Comparison of ENCODE assay signal across 11 cellular contexts in genomic region chr19:46040125-46040524, GRCh38. TPM values are rescaled to one million over a fixed set of nuclear protein-coding genes. Genes with fewer than 3 reads are reported as not detected.
"Had no signal": no experiment of that assay in that cellular context is flagged by ENCODE, and none has a peak within 500 bp of the region (broad histone marks: within the 10 kb centered on the region; RNA-seq: fewer than 3 reads in every experiment).

No MANE protein-coding gene starts in this region.

- H3K27ac ChIP-seq: GM23248 had no signal

- H3K4me1 ChIP-seq: HAP-1 had no signal

- ATAC-seq: GM23338, HCT116 had no signal

- H3K9me3 ChIP-seq: HAP-1 had no signal

- H3K4me3 ChIP-seq: GM23248, GM23338, HAP-1 had no signal

- H3K4me3 Mint-ChIP-seq: GM23338, H9, HFFc6 had no signal

- DNase-seq: GM23248, GOT3, H7, H9, HCEC 1CT, HFFc6 had no signal

- H3K4me1 Mint-ChIP-seq: GM23338 had no signal

- H3K36me3 ChIP-seq: HAP-1 had no signal

- H3K27ac Mint-ChIP-seq: GM23338, H9, HFFc6 had no signal

RNA-seq across cellular contexts. Expression of gene IGFL4, which starts 0.7 kb away (rescaled TPM):
- total RNA-seq: GM23248, H4, H7, HFFc6 had no signal
- polyA plus RNA-seq: GM23248 had no signal

RNA-seq across cellular contexts. Expression of gene PGLYRP1, which starts 17.3 kb away (rescaled TPM):
- total RNA-seq: GM23248, GM23338, H1, H4, H7, H9, HFFc6 had no signal
- polyA plus RNA-seq: GM23248, GM23338, H1 had no signal
